In genomic region chr3:141212101-141212500, GRCh38 we compare ENCODE assay signal across 24 cellular contexts. TPM values are rescaled to one million over a fixed set of nuclear protein-coding genes. Genes with fewer than 3 reads are reported as not detected.
DNase-seq lines count a peak whose midpoint lies in the region; ATAC-seq and TF ChIP-seq lines count a peak whose summit lies in the region.
"Had no signal": no experiment of that assay in that cellular context is flagged by ENCODE, and none has a peak within 500 bp of the region (broad histone marks: within the 10 kb centered on the region; RNA-seq: fewer than 3 reads in every experiment).

No MANE protein-coding gene starts in this region.

- no peaks in the 10 kb centered on the region for H3F3A ChIP-seq in GM23338 (replicated peaks; ENCODE audit: low read depth)

- DNase-seq in GM23338 (ENCODE audit: low spot score) (no peak), endodermal cell (no peak), mesendoderm (no peak), NCI-H524 (lab: John Stamatoyannopoulos, UW) (no peak), GM19240 (ENCODE audit: insufficient read length, low spot score) (no peak), HK-2 (ENCODE audit: unreplicated experiment) (no peak)
- no peak for DNase-seq in activated effector memory CD4-positive, alpha-beta T cell treated with anti-CD3 and anti-CD28 coated beads, Interleukin-2, amount 50 U/mL, for 16 hours
- DNase-seq: 8988T; ACHN; BE2C; C1 segment of cervical spinal cord; CD4-positive, alpha-beta memory T cell; CD4-positive, CD25-positive, alpha-beta regulatory T cell; CD8-positive, alpha-beta memory T cell; COR-L47; DMS 273 treated with DMSO at 0.1 percent for 48 hours; DMS153; DMS53; DMS79; DND-41; EL; GF-D8 had no signal

- TF ChIP-seq CTCF in GM23338 (conservative IDR thresholded peaks at IDR 0.05; ENCODE audit: low read depth in 2 of 2) (no peak), endodermal cell (conservative IDR thresholded peaks at IDR 0.05) (no peak)

- no peaks in the 10 kb centered on the region for H3K79me1 ChIP-seq in mesendoderm (ENCODE audit: low read length)

- no peak overlapping the region for H4K5ac ChIP-seq in mesendoderm (ENCODE audit: low read length)

- no peaks in the 10 kb centered on the region for H4K20me1 ChIP-seq in GM23338 (replicated peaks; ENCODE audit: insufficient read depth)
- H4K20me1 ChIP-seq: BLaER1 had no signal

- H3K9ac ChIP-seq in endodermal cell (ENCODE audit: extremely low read depth, low read length, poor library complexity, severe bottlenecking) (no peak overlapping the region), mesendoderm (ENCODE audit: low read length) (no peak overlapping the region)
- H3K9ac ChIP-seq: BLaER1 had no signal

- H3K4me1 Mint-ChIP-seq in GM23338 (peaks cover 3% of the 10 kb centered on the region), endodermal cell (peaks cover 5% of the 10 kb centered on the region)
- H3K4me1 Mint-ChIP-seq: CD4-positive, alpha-beta memory T cell; CD4-positive, CD25-positive, alpha-beta regulatory T cell; CD8-positive, alpha-beta memory T cell had no signal

- H3K4me3 Mint-ChIP-seq in GM23338 (no peak overlapping the region), endodermal cell (no peak overlapping the region)
- H3K4me3 Mint-ChIP-seq: CD14-positive monocyte; CD4-positive, alpha-beta memory T cell; CD4-positive, CD25-positive, alpha-beta regulatory T cell; CD8-positive, alpha-beta memory T cell had no signal

- H3K23ac ChIP-seq in mesendoderm (ENCODE audit: low read length): no peak overlapping the region

- WGBS in endodermal cell (ENCODE audit: insufficient coverage in 1 of 2, insufficient read length in 1 of 2), 2 experiments: 94 to 100% methylated on average over 1 to 2 of the region's 2 CpGs
- WGBS in mesendoderm (ENCODE audit: extremely low coverage, insufficient coverage, low lambda C conversion rate): no CpG with 5 or more reads among the region's 2 CpGs

- H3K27me3 Mint-ChIP-seq in GM23338 (ENCODE audit: insufficient read depth, low read depth, poor library complexity) (no peaks in the 10 kb centered on the region), endodermal cell (ENCODE audit: insufficient read depth) (no peaks in the 10 kb centered on the region)

- peak overlapping the region; percentile 90 for H2BK120ac ChIP-seq in mesendoderm (ENCODE audit: low read depth, low read length)

- H3K27me3 ChIP-seq in GM23338 (ENCODE audit: insufficient read depth) (no peaks in the 10 kb centered on the region), endodermal cell (ENCODE audit: control insufficient read depth, insufficient read depth, low read length, poor library complexity, severe bottlenecking) (no peaks in the 10 kb centered on the region), mesendoderm (ENCODE audit: insufficient read depth, low read length, poor library complexity) (no peaks in the 10 kb centered on the region)
- H3K27me3 ChIP-seq: BE2C, BLaER1 had no signal

- no peak overlapping the region for H3K4me3 ChIP-seq in GM23338
- H3K4me3 ChIP-seq in endodermal cell (ENCODE audit: low read length): peak overlapping the region; percentile 49
- H3K4me3 ChIP-seq in mesendoderm (ENCODE audit: low read length): no peak overlapping the region
- H3K4me3 ChIP-seq: BLaER1 had no signal

- H3K4me1 ChIP-seq in GM23338 (ENCODE audit: insufficient read depth) (peaks cover 6% of the 10 kb centered on the region; the same call in 1 of the 2 replicates), endodermal cell (ENCODE audit: control insufficient read depth, insufficient read depth, low read length) (peaks cover 8% of the 10 kb centered on the region), mesendoderm (ENCODE audit: control insufficient read depth, low read depth, low read length) (no peaks in the 10 kb centered on the region)
- H3K4me1 ChIP-seq: BE2C, BLaER1 had no signal

- no peak overlapping the region for H4K8ac ChIP-seq in mesendoderm (ENCODE audit: low read depth, low read length)

- H3K36me3 Mint-ChIP-seq in GM23338 (ENCODE audit: low read depth) (no peaks in the 10 kb centered on the region), endodermal cell (ENCODE audit: low read depth) (no peaks in the 10 kb centered on the region)
- H3K36me3 Mint-ChIP-seq: CD14-positive monocyte; CD4-positive, alpha-beta memory T cell; CD4-positive, CD25-positive, alpha-beta regulatory T cell; CD8-positive, alpha-beta memory T cell had no signal

- H3K4ac ChIP-seq in mesendoderm (ENCODE audit: low read depth, low read length): no peak overlapping the region

- H3K4me2 ChIP-seq in GM23338 (no peak overlapping the region), mesendoderm (ENCODE audit: low read length) (no peak overlapping the region)
- H3K4me2 ChIP-seq: BLaER1 had no signal

- H3K9me2 ChIP-seq in GM23338 (ENCODE audit: insufficient read depth): 0 out of 2 replicates have a peak, but pooled peaks cover 4% of the 10 kb centered on the region

- no peak overlapping the region for H2BK5ac ChIP-seq in mesendoderm (ENCODE audit: low read length)

- no peak overlapping the region for H2AK5ac ChIP-seq in mesendoderm (ENCODE audit: low read length)

- H3K79me2 ChIP-seq in GM23338 (replicated peaks; ENCODE audit: insufficient read depth): no peaks in the 10 kb centered on the region
- H3K79me2 ChIP-seq in mesendoderm (ENCODE audit: control insufficient read depth, insufficient read depth, low read length): no peaks in the 10 kb centered on the region

- H3K9me3 ChIP-seq in endodermal cell (ENCODE audit: control insufficient read depth, low read length): peaks cover 25% of the 10 kb centered on the region
- H3K9me3 ChIP-seq: BE2C, BLaER1 had no signal

- ATAC-seq in GM23338: no peak

- H3K56ac ChIP-seq in mesendoderm (ENCODE audit: low read length): peak overlapping the region; percentile 9

- no peaks in the 10 kb centered on the region; the same call in 1 of the 2 replicates for H3K36me3 ChIP-seq in GM23338 (ENCODE audit: insufficient read depth)
- no peaks in the 10 kb centered on the region for H3K36me3 ChIP-seq in endodermal cell (ENCODE audit: control insufficient read depth, insufficient read depth, low read length)
- no peaks in the 10 kb centered on the region for H3K36me3 ChIP-seq in mesendoderm (ENCODE audit: control insufficient read depth, insufficient read depth, low read length)
- H3K36me3 ChIP-seq: BE2C, BLaER1 had no signal

- H2AFZ ChIP-seq in GM23338: 0 out of 2 replicates have a peak overlapping the region, but pooled peaks have one; percentile 43

- no peak overlapping the region for H2BK15ac ChIP-seq in mesendoderm (replicated peaks; ENCODE audit: low read depth)

- no peaks in the 10 kb centered on the region for H3K9me3 Mint-ChIP-seq in GM23338
- peaks cover 18% of the 10 kb centered on the region for H3K9me3 Mint-ChIP-seq in endodermal cell
- H3K9me3 Mint-ChIP-seq: CD4-positive, alpha-beta memory T cell; CD4-positive, CD25-positive, alpha-beta regulatory T cell had no signal

- H3K27ac Mint-ChIP-seq in GM23338: no peak overlapping the region
- peak overlapping the region; percentile 2 for H3K27ac Mint-ChIP-seq in endodermal cell
- H3K27ac Mint-ChIP-seq: CD14-positive monocyte; CD4-positive, alpha-beta memory T cell; CD4-positive, CD25-positive, alpha-beta regulatory T cell; CD8-positive, alpha-beta memory T cell had no signal

- H3K18ac ChIP-seq in mesendoderm (ENCODE audit: low read length): peak overlapping the region; percentile 71

- H3K27ac ChIP-seq in GM23338 (ENCODE audit: low read depth): no peak overlapping the region; the same call in 1 of the 2 replicates
- no peak overlapping the region for H3K27ac ChIP-seq in endodermal cell (ENCODE audit: low read depth, low read length)
- peak overlapping the region; percentile 59 for H3K27ac ChIP-seq in mesendoderm (ENCODE audit: low read depth, low read length)
- H3K27ac ChIP-seq: BLaER1 had no signal

TF ChIP-seq in GM23338, 12 proteins besides CTCF, POLR2A, EP300 and RAD21 (continues in another document):
- TF ChIP-seq STAT1 (IDR thresholded peaks at IDR 0.05; ENCODE audit: unreplicated experiment) (no peak), JUNB (IDR thresholded peaks at IDR 0.05; ENCODE audit: unreplicated experiment) (no peak), ZNF114 (CRISPR knock-in tag; IDR thresholded peaks at IDR 0.05) (no peak), ZNF331 (CRISPR knock-in tag; IDR thresholded peaks at IDR 0.05; ENCODE audit: low read depth) (no peak), EZH2 (IDR thresholded peaks at IDR 0.05; ENCODE audit: low read depth, unreplicated experiment) (no peak)

RNA-seq across cellular contexts. Expression of gene PXYLP1, which starts 19.5 kb away (rescaled TPM):
- 20.1 TPM in 2 replicates for total RNA-seq in GM23338 (2014; rRNA removed; shearing (Covaris generic))
- 8.9 and 9.3 TPM in 2 replicates for polyA plus RNA-seq in GM23338 (2016; fragmentation: Nextera tagmentation; extraction: Ambion mirVana)
- total RNA-seq in endodermal cell: 10 to 100 TPM; 37.7 to 53.6 TPM
- polyA plus RNA-seq in endodermal cell (2013, experiment 1 of 2): 28.7 TPM
- polyA plus RNA-seq in endodermal cell (2013, experiment 2 of 2): 23.8 TPM
- 28.8 TPM for polyA plus RNA-seq in mesendoderm (2013, experiment 1 of 2)
- polyA plus RNA-seq in mesendoderm (2013, experiment 2 of 2): 30.6 TPM
